1 cellular context compared by ENCODE assay signal in the genomic region with DNA sequence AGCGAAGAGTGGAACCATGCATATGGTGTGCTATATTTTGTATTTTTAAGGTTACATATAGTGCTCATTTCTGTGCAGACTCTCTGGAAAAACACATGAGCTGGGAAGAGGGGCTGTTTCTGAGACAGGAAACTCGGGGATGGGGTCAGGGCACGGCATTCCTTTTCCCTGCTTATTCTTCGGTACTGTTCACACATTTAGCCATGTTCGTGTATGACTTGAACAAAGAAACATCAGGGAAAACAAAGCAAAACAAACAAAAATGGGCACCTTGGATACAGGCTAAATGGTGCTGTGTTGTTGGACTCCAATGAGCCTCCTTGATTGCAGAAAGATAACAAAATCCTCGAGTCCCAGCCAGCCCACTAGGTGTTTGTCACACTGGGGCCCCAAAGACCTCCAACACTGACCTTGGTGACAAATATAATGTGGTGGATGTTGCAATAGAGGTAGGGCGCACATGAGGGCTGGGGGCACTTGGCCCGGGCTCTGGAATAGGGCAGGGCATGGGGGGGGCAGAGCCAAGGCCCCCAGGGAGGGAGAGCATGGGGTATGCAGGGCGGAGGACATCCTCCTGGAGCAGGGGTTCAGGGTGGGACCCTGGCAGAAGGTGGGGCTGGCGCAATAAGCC.
TF ChIP-seq lines count a peak whose summit lies in the region.

No MANE protein-coding gene starts in this region.

TF ChIP-seq in HepG2, 621 proteins besides CTCF, POLR2A, EP300 and RAD21 (continued from another document and continues in another):
- TF ChIP-seq, protein P1, sequence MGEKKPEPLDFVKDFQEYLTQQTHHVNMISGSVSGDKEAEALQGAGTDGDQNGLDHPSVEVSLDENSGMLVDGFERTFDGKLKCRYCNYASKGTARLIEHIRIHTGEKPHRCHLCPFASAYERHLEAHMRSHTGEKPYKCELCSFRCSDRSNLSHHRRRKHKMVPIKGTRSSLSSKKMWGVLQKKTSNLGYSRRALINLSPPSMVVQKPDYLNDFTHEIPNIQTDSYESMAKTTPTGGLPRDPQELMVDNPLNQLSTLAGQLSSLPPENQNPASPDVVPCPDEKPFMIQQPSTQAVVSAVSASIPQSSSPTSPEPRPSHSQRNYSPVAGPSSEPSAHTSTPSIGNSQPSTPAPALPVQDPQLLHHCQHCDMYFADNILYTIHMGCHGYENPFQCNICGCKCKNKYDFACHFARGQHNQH (CRISPR knock-in tag; IDR thresholded peaks at IDR 0.05): peak; percentile 48; the same call in 1 of the 2 replicates
- no peak for TF ChIP-seq NCOA5 (CRISPR knock-in tag; IDR thresholded peaks at IDR 0.05)
- TF ChIP-seq GPN1 (CRISPR knock-in tag; IDR thresholded peaks at IDR 0.05; ENCODE audit: borderline replicate concordance): no peak
- no peak for TF ChIP-seq ZNF576 (CRISPR knock-in tag; IDR thresholded peaks at IDR 0.05)
- TF ChIP-seq ZNF414 (CRISPR knock-in tag; IDR thresholded peaks at IDR 0.05): no peak
- no peak for TF ChIP-seq KDM4B (CRISPR knock-in tag; IDR thresholded peaks at IDR 0.05)
- TF ChIP-seq CBX5 (CRISPR knock-in tag; IDR thresholded peaks at IDR 0.05; ENCODE audit: borderline replicate concordance): no peak
- TF ChIP-seq USF2 (IDR thresholded peaks at IDR 0.05; ENCODE audit: low read depth, low read length): no peak
- no peak for TF ChIP-seq USF2 (CRISPR knock-in tag; IDR thresholded peaks at IDR 0.05; ENCODE audit: borderline replicate concordance)
- TF ChIP-seq ZNF12 (CRISPR knock-in tag; IDR thresholded peaks at IDR 0.05): no peak
- TF ChIP-seq NR2F2 (IDR thresholded peaks at IDR 0.05; ENCODE audit: borderline replicate concordance, low read depth): peak; percentile 81
- peak; percentile 40 for TF ChIP-seq TEAD3 (CRISPR knock-in tag; optimal IDR thresholded peaks at IDR 0.05; ENCODE audit: borderline replicate concordance)
- TF ChIP-seq ZNF703 (CRISPR knock-in tag; IDR thresholded peaks at IDR 0.05; ENCODE audit: borderline replicate concordance): no peak
- no peak for TF ChIP-seq REXO4 (CRISPR knock-in tag; IDR thresholded peaks at IDR 0.05; ENCODE audit: borderline replicate concordance)
- TF ChIP-seq GABPB1 (CRISPR knock-in tag; IDR thresholded peaks at IDR 0.05): peak; percentile 26; the same call in 1 of the 2 replicates
- TF ChIP-seq LRRFIP1 (CRISPR knock-in tag; conservative IDR thresholded peaks at IDR 0.05): no peak
- no peak for TF ChIP-seq THAP9 (CRISPR knock-in tag; IDR thresholded peaks at IDR 0.05; ENCODE audit: borderline replicate concordance)
- no peak for TF ChIP-seq ZHX1 (CRISPR knock-in tag; IDR thresholded peaks at IDR 0.05; ENCODE audit: low read depth)
- no peak for TF ChIP-seq ZBTB10 (CRISPR knock-in tag; IDR thresholded peaks at IDR 0.05; ENCODE audit: borderline replicate concordance)
- TF ChIP-seq, protein P2, sequence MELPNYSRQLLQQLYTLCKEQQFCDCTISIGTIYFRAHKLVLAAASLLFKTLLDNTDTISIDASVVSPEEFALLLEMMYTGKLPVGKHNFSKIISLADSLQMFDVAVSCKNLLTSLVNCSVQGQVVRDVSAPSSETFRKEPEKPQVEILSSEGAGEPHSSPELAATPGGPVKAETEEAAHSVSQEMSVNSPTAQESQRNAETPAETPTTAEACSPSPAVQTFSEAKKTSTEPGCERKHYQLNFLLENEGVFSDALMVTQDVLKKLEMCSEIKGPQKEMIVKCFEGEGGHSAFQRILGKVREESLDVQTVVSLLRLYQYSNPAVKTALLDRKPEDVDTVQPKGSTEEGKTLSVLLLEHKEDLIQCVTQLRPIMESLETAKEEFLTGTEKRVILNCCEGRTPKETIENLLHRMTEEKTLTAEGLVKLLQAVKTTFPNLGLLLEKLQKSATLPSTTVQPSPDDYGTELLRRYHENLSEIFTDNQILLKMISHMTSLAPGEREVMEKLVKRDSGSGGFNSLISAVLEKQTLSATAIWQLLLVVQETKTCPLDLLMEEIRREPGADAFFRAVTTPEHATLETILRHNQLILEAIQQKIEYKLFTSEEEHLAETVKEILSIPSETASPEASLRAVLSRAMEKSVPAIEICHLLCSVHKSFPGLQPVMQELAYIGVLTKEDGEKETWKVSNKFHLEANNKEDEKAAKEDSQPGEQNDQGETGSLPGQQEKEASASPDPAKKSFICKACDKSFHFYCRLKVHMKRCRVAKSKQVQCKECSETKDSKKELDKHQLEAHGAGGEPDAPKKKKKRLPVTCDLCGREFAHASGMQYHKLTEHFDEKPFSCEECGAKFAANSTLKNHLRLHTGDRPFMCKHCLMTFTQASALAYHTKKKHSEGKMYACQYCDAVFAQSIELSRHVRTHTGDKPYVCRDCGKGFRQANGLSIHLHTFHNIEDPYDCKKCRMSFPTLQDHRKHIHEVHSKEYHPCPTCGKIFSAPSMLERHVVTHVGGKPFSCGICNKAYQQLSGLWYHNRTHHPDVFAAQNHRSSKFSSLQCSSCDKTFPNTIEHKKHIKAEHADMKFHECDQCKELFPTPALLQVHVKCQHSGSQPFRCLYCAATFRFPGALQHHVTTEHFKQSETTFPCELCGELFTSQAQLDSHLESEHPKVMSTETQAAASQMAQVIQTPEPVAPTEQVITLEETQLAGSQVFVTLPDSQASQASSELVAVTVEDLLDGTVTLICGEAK (IDR thresholded peaks at IDR 0.05): no peak
- TF ChIP-seq, protein P2 (CRISPR knock-in tag; IDR thresholded peaks at IDR 0.05): no peak; the same call in 1 of the 2 replicates
- TF ChIP-seq KMT2A (CRISPR knock-in tag; IDR thresholded peaks at IDR 0.05): no peak
